In genomic region chr15:77579498-77580188, GRCh38 we compare ENCODE assay signal across 23 cellular contexts. TPM values are rescaled to one million over a fixed set of nuclear protein-coding genes. Genes with fewer than 3 reads are reported as not detected.
DNase-seq lines count a peak whose midpoint lies in the region; ATAC-seq and TF ChIP-seq lines count a peak whose summit lies in the region.
"Had no signal": no experiment of that assay in that cellular context is flagged by ENCODE, and none has a peak within 500 bp of the region (broad histone marks: within the 10 kb centered on the region; RNA-seq: fewer than 3 reads in every experiment).

No MANE protein-coding gene starts in this region.

- no peak overlapping the region for H3K4me3 ChIP-seq in right atrium auricular region
- H3K4me3 ChIP-seq in neural progenitor cell = no peak overlapping the region
- H3K4me3 ChIP-seq: A549, GM23338 had no signal

- peaks cover 44% of the 10 kb centered on the region for H3K4me1 Mint-ChIP-seq in neural progenitor cell
- H3K4me1 Mint-ChIP-seq in T-helper 2 cell treated with Interferon-gamma antibody and Interleukin-4, amounts not matched to agents 5 μg/mL and 100 μg/mL, for 36 hours (ENCODE audit: low read depth) = no peaks in the 10 kb centered on the region

- H3K4me1 ChIP-seq in right atrium auricular region (peaks cover 0 to 10% of the 10 kb centered on the region in 2 donors), neural progenitor cell (peaks cover 9% of the 10 kb centered on the region)
- H3K4me1 ChIP-seq: A549, Caco-2 had no signal

- no peak for TF ChIP-seq CTCF in right atrium auricular region (IDR thresholded peaks at IDR 0.05)
- TF ChIP-seq CTCF in VCaP (conservative IDR thresholded peaks at IDR 0.05) = no peak
- TF ChIP-seq CTCF in neural progenitor cell (IDR thresholded peaks at IDR 0.05) = no peak

- no peaks in the 10 kb centered on the region for H3K79me2 ChIP-seq in neural progenitor cell (ENCODE audit: low read depth)

- intact Hi-C loops in Right ventricle myocardium inferior (cut with DNase I) = no loop called here

- H2AFZ ChIP-seq in neural progenitor cell (replicated peaks) = no peak overlapping the region
- H2AFZ ChIP-seq: GM23338 had no signal

- H3K9me3 ChIP-seq in right atrium auricular region (no peaks in the 10 kb centered on the region), neural progenitor cell (ENCODE audit: low read depth) (no peaks in the 10 kb centered on the region)
- H3K9me3 ChIP-seq: A549, Caco-2 had no signal

- H3K27me3 ChIP-seq in right atrium auricular region (no peaks in the 10 kb centered on the region), neural progenitor cell (no peaks in the 10 kb centered on the region)
- H3K27me3 ChIP-seq: BE2C had no signal

- no peaks in the 10 kb centered on the region for H3F3A ChIP-seq in neural progenitor cell (ENCODE audit: low read depth)

- peaks cover 11% of the 10 kb centered on the region for H3K27me3 Mint-ChIP-seq in neural progenitor cell (ENCODE audit: insufficient read depth, low read depth)
- H3K27me3 Mint-ChIP-seq in T-helper 2 cell treated with Interferon-gamma antibody and Interleukin-4, amounts not matched to agents 5 μg/mL and 100 μg/mL, for 36 hours (ENCODE audit: low read depth) = no peaks in the 10 kb centered on the region
- H3K27me3 Mint-ChIP-seq: CD4-positive, CD25-positive, alpha-beta regulatory T cell had no signal

- H3K4me2 ChIP-seq in neural progenitor cell = no peak overlapping the region
- H3K4me2 ChIP-seq: A549, GM23338 had no signal

- no peaks in the 10 kb centered on the region for H3K9me3 Mint-ChIP-seq in neural progenitor cell
- H3K9me3 Mint-ChIP-seq in T-helper 2 cell treated with Interferon-gamma antibody and Interleukin-4, amounts not matched to agents 5 μg/mL and 100 μg/mL, for 36 hours = no peaks in the 10 kb centered on the region
- H3K9me3 Mint-ChIP-seq: CD4-positive, CD25-positive, alpha-beta regulatory T cell; CD8-positive, alpha-beta T cell; GM23338; H9; HFFc6 had no signal

- DNase-seq in Right ventricle myocardium inferior (ENCODE audit: missing footprints) (peak; percentile 15), right atrium auricular region (ENCODE audit: low spot score) (no peak), neural progenitor cell (ENCODE audit: low spot score) (no peak), 8988T (no peak)
- DNase-seq in T-helper 2 cell treated with Interferon-gamma antibody and Interleukin-4, amounts not matched to agents 5 μg/mL and 100 μg/mL, for 36 hours (ENCODE audit: low spot score) = no peak
- DNase-seq: ACHN; AML-193; Caco-2; CD4-positive, CD25-positive, alpha-beta regulatory T cell; CD8-positive, alpha-beta T cell; DMS153; DND-41; H9; HFFc6 had no signal

- ATAC-seq in Right ventricle myocardium inferior = no peak
- no peak for ATAC-seq in HG03045 (IDR thresholded peaks at IDR 0.05; ENCODE audit: unreplicated experiment)
- ATAC-seq in HG02798 (IDR thresholded peaks at IDR 0.05; ENCODE audit: poor library complexity, unreplicated experiment) = no peak
- ATAC-seq: A549; CD8-positive, alpha-beta T cell; GM23338; HCT116 had no signal

- no peaks in the 10 kb centered on the region for H3K36me3 ChIP-seq in right atrium auricular region
- H3K36me3 ChIP-seq in neural progenitor cell = no peaks in the 10 kb centered on the region
- H3K36me3 ChIP-seq: BE2C had no signal

- H3K27ac ChIP-seq in right atrium auricular region (no peak overlapping the region), VCaP (peak overlapping the region; percentile 78; the same call in 1 of the 2 replicates), neural progenitor cell (no peak overlapping the region)
- H3K27ac ChIP-seq: 22Rv1, A549, C4-2B had no signal

- no peaks in the 10 kb centered on the region for H4K20me1 ChIP-seq in neural progenitor cell (ENCODE audit: low read depth)

- H3K4me3 Mint-ChIP-seq in neural progenitor cell = peak overlapping the region; percentile 73
- no peak overlapping the region for H3K4me3 Mint-ChIP-seq in T-helper 2 cell treated with Interferon-gamma antibody and Interleukin-4, amounts not matched to agents 5 μg/mL and 100 μg/mL, for 36 hours
- H3K4me3 Mint-ChIP-seq: CD4-positive, CD25-positive, alpha-beta regulatory T cell; CD8-positive, alpha-beta T cell; GM23338; H9; HFFc6 had no signal

- H3K27ac Mint-ChIP-seq in neural progenitor cell = no peak overlapping the region
- no peak overlapping the region for H3K27ac Mint-ChIP-seq in T-helper 2 cell treated with Interferon-gamma antibody and Interleukin-4, amounts not matched to agents 5 μg/mL and 100 μg/mL, for 36 hours
- H3K27ac Mint-ChIP-seq: CD4-positive, CD25-positive, alpha-beta regulatory T cell; CD8-positive, alpha-beta T cell; GM23338; HFFc6 had no signal

- no peaks in the 10 kb centered on the region for H3K36me3 Mint-ChIP-seq in neural progenitor cell
- H3K36me3 Mint-ChIP-seq in T-helper 2 cell treated with Interferon-gamma antibody and Interleukin-4, amounts not matched to agents 5 μg/mL and 100 μg/mL, for 36 hours (ENCODE audit: low read depth) = no peaks in the 10 kb centered on the region
- H3K36me3 Mint-ChIP-seq: CD4-positive, CD25-positive, alpha-beta regulatory T cell; CD8-positive, alpha-beta T cell had no signal

- no peak overlapping the region for H3K9ac ChIP-seq in neural progenitor cell

RNA-seq across cellular contexts. Expression of gene LINGO1, which starts 53.1 kb away (rescaled TPM):
- total RNA-seq in Right ventricle myocardium inferior = 0.78 TPM
- total RNA-seq in right atrium auricular region = 1 to 10 TPM; 7.0 to 9.4 TPM
- total RNA-seq in neural progenitor cell (ENCODE audit: low replicate concordance) = 7.9 and 28.2 TPM in 2 replicates
- total RNA-seq: CD4-positive, CD25-positive, alpha-beta regulatory T cell; CD8-positive, alpha-beta T cell had no signal
